Comparison of ENCODE assay signal across 8 cellular contexts in the genomic region with DNA sequence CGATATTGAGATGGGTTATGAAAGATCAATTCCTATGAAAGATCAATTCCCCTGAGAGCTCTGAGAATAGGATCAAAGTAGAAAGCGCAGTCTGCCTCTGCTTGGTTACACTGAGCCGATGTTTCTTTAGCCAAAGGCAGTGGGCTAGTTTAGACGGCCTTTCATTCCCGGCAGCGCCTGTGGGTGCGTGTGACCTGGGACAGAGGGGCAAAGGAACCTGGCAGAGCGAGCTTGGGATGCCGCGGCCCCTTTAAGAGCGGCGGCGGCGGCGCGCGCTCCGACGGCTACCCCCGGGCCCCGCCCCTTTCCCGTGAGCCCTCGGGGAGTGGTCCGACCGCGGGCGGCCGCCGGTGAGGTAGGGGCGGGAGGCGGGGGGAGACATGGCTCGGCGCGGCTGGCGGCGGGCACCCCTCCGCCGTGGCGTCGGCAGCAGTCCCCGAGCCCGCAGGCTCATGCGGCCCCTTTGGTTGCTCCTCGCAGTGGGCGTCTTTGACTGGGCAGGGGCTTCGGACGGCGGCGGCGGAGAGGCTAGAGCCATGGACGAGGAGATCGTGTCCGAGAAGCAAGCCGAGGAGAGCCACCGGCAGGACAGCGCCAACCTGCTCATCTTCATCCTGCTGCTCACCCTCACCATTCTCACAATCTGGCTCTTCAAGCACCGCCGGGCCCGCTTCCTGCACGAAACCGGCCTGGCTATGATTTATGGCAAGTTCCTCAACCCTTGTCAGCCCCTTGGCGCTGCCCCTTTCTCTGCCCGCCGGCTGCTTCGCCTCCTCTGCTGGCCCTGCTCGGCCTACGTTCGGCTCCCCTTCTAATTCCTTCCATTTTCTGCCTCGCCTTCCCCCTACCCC. TPM values are rescaled to one million over a fixed set of nuclear protein-coding genes. Genes with fewer than 3 reads are reported as not detected.
DNase-seq lines count a peak whose midpoint lies in the region; ATAC-seq, FAIRE-seq and TF ChIP-seq lines count a peak whose summit lies in the region.

A gene (plus strand): TSS at position 313 of the 851 bp plus-strand sequence. CDS start 224 bp downstream, at position 537.

- TF ChIP-seq CTCF in IMR-90 (conservative IDR thresholded peaks at IDR 0.05; ENCODE audit: low read depth, low read length), result no peak
- no peak for TF ChIP-seq CTCF in foreskin fibroblast (IDR thresholded peaks at IDR 0.05; ENCODE audit: low read depth, low read length)
- no peak for TF ChIP-seq CTCF in neural cell (IDR thresholded peaks at IDR 0.05; ENCODE audit: poor library complexity, severe bottlenecking)

- H3K4me1 ChIP-seq in IMR-90 (ENCODE audit: control insufficient read depth, insufficient read depth, low read length) (peaks cover 2% of the 10 kb centered on the region; the same call in 1 of the 2 replicates), stomach smooth muscle (ENCODE audit: control insufficient read depth, insufficient read depth, low read length) (peaks cover 2% of the 10 kb centered on the region)

- FAIRE-seq in RCC 7860 (lab: Jason Lieb, UNC), result no peak

- BruUV-seq in IMR-90 (replicated peaks; lab: Mats Ljungman, UMichigan), result no TSS peak

- peak within 1 kb of the TSS; percentile 73 for H3K14ac ChIP-seq in IMR-90 (replicated peaks; ENCODE audit: low read depth, low read length)

- peak within 1 kb of the TSS; percentile 90 for H2AFZ ChIP-seq in IMR-90 (replicated peaks; ENCODE audit: low read length, poor library complexity)
- H2AFZ ChIP-seq in neural cell (ENCODE audit: low read depth, low read length), result peak within 1 kb of the TSS; percentile 76

- H2AK5ac ChIP-seq in IMR-90 (ENCODE audit: low read depth, low read length), result no peak within 1 kb of the TSS

- POLR2A ChIA-PET in IMR-90 (lab: Charles Lee; ENCODE audit: unreplicated experiment), result interaction anchor here (0.7 kb wide), 1 partner anchor 22 kb away, joined by 3 read pairs; no protein-coding TSS in a partner anchor

- H3K4ac ChIP-seq in IMR-90 (ENCODE audit: low read depth, low read length), result peak within 1 kb of the TSS; percentile 29

- H3K27me3 ChIP-seq in IMR-90 (ENCODE audit: control insufficient read depth, insufficient read depth, low read length) (no peaks in the 10 kb centered on the region), neural cell (ENCODE audit: insufficient read depth, low read depth, low read length) (no peaks in the 10 kb centered on the region), stomach smooth muscle (ENCODE audit: control insufficient read depth in 1 of 2, insufficient read depth in 2 of 2, low read length in 2 of 2) (peaks cover 0 to 6% of the 10 kb centered on the region in 2 donors)

- H3K23ac ChIP-seq in IMR-90 (ENCODE audit: low read depth, low read length), result peak within 1 kb of the TSS; percentile 82

- peak within 1 kb of the TSS; percentile 44 for H2BK120ac ChIP-seq in IMR-90 (ENCODE audit: low read depth, low read length)

- peak within 1 kb of the TSS; percentile 79 for H4K91ac ChIP-seq in IMR-90 (ENCODE audit: insufficient read depth, low read depth, low read length)

- DNase-seq in DMS153 treated with DMSO at 0.1 percent for 48 hours (lab: John Stamatoyannopoulos, UW; ENCODE audit: unreplicated experiment) (peak; percentile 50), IMR-90 (peak; percentile 17), RCC 7860 (ENCODE audit: low spot score) (peak; percentile 12), foreskin fibroblast (peak; percentile 44 to 81)
- peak; percentile 60 for DNase-seq in activated effector memory CD4-positive, alpha-beta T cell treated with Interleukin-2 at 50 U/mL for 16 hours

- CTCF ChIA-PET in IMR-90 (lab: Yijun Ruan, JAX), result interaction anchor here (1.4 kb wide), 1 partner anchor 43 kb away, joined by 5 read pairs; no protein-coding TSS in a partner anchor

- H3F3A ChIP-seq in neural cell (ENCODE audit: insufficient read depth, low read length, poor library complexity, severe bottlenecking), result no peaks in the 10 kb centered on the region

- H4K20me1 ChIP-seq in IMR-90 (ENCODE audit: insufficient read depth, low read length), result no peaks in the 10 kb centered on the region
- no peaks in the 10 kb centered on the region for H4K20me1 ChIP-seq in neural cell (ENCODE audit: insufficient read depth)

- 40% methylated on average over 9 of the region's 69 CpGs; no CpG with 5 or more reads in 1 of the 2 experiments for WGBS in IMR-90 (ENCODE audit: extremely low coverage in 2 of 2, insufficient read length in 1 of 2), 2 experiments

- H3K27ac ChIP-seq in IMR-90 (ENCODE audit: insufficient read depth, low read length), result peak within 1 kb of the TSS; percentile 81
- peak within 1 kb of the TSS; percentile 77 for H3K27ac ChIP-seq in neural cell (ENCODE audit: low read length)
- H3K27ac ChIP-seq in stomach smooth muscle (ENCODE audit: low read length), result peak within 1 kb of the TSS; percentile 41

- H3K4me2 ChIP-seq in IMR-90 (ENCODE audit: low read depth, low read length) (peak within 1 kb of the TSS; percentile 95), neural cell (ENCODE audit: low read length) (peak within 1 kb of the TSS; percentile 39)

- intact Hi-C loops in IMR-90 (cut with micrococcal nuclease), result no loop called here

- in situ Hi-C loops in IMR-90 (cut with MboI; ENCODE audit: low sequenced_read_pairs), result loop anchor here (25.0 kb wide), 1 partner anchor 502 kb away; a partner anchor contains a TSS

- dilution Hi-C loops in IMR-90 (cut with HindIII; ENCODE audit: low sequenced_read_pairs, unreplicated experiment), result no loop called here

- H3K79me2 ChIP-seq in neural cell (replicated peaks; ENCODE audit: insufficient read depth, low read length), result peaks cover 21% of the 10 kb centered on the region

- H2BK15ac ChIP-seq in IMR-90 (ENCODE audit: low read depth, low read length), result peak within 1 kb of the TSS; percentile 65; the same call in 1 of the 3 replicates

- ATAC-seq in GM21447 (IDR thresholded peaks at IDR 0.05; ENCODE audit: unreplicated experiment) (peak; percentile 85), IMR-90 (ENCODE audit: low read depth) (peak; percentile 91)

- no peaks in the 10 kb centered on the region for H3K36me3 ChIP-seq in IMR-90 (ENCODE audit: control insufficient read depth, insufficient read depth, low read length)
- H3K36me3 ChIP-seq in neural cell (ENCODE audit: insufficient read depth, low read length), result no peaks in the 10 kb centered on the region
- no peaks in the 10 kb centered on the region for H3K36me3 ChIP-seq in stomach smooth muscle (ENCODE audit: control insufficient read depth in 2 of 2, insufficient read depth in 2 of 2, low read length in 2 of 2)

- H2BK5ac ChIP-seq in IMR-90 (ENCODE audit: low read depth, low read length, poor library complexity, severe bottlenecking), result peak within 1 kb of the TSS; percentile 41

- no peak for TF ChIP-seq POLR2A in IMR-90 (IDR thresholded peaks at IDR 0.05; ENCODE audit: low read depth, low read length)

- peak within 1 kb of the TSS; percentile 91 for H4K5ac ChIP-seq in IMR-90 (ENCODE audit: low read depth, low read length)

- no peak for TF ChIP-seq EP300 in neural cell (conservative IDR thresholded peaks at IDR 0.05; ENCODE audit: poor library complexity, severe bottlenecking)

- peak within 1 kb of the TSS; percentile 80 for H4K8ac ChIP-seq in IMR-90 (ENCODE audit: low read depth in 2 of 2, low read length in 2 of 2)

- H3K9me3 ChIP-seq in IMR-90 (ENCODE audit: control insufficient read depth, insufficient read depth, low read length) (no peaks in the 10 kb centered on the region), neural cell (ENCODE audit: low read length) (no peaks in the 10 kb centered on the region), stomach smooth muscle (ENCODE audit: control insufficient read depth in 2 of 2, low read length in 2 of 2) (no peaks in the 10 kb centered on the region)

- TF ChIP-seq RAD21 in IMR-90 (IDR thresholded peaks at IDR 0.05; ENCODE audit: low read length), result no peak
- no peak for TF ChIP-seq RAD21 in neural cell (conservative IDR thresholded peaks at IDR 0.05)

- H3K9me1 ChIP-seq in IMR-90 (ENCODE audit: insufficient read depth, low read length), result no peaks in the 10 kb centered on the region

- H3K9ac ChIP-seq in IMR-90 (ENCODE audit: low read depth, low read length) (peak within 1 kb of the TSS; percentile 93), neural cell (ENCODE audit: low read length) (peak within 1 kb of the TSS; percentile 82), stomach smooth muscle (ENCODE audit: low read length in 2 of 2) (peak within 1 kb of the TSS; percentile 81 to 82)

- peak within 1 kb of the TSS; percentile 54 for H3K56ac ChIP-seq in IMR-90 (ENCODE audit: extremely low read depth, insufficient read depth, low read length)

- H3K4me3 ChIP-seq in IMR-90 (ENCODE audit: insufficient read depth, low read depth, low read length) (peak within 1 kb of the TSS; percentile 87), foreskin fibroblast (ENCODE audit: low read depth in 1 of 2, low read length in 2 of 2) (peak within 1 kb of the TSS; percentile 71 to 82), neural cell (ENCODE audit: low read length) (peak within 1 kb of the TSS; percentile 81), stomach smooth muscle (ENCODE audit: low read length in 2 of 2) (peak within 1 kb of the TSS; percentile 78)

- peak within 1 kb of the TSS; percentile 84; the same call in 1 of the 2 replicates for H2BK20ac ChIP-seq in IMR-90 (ENCODE audit: low read depth, low read length)

- H3K9me2 ChIP-seq in neural cell (ENCODE audit: insufficient read depth, low read length), result no peaks in the 10 kb centered on the region

- H3K18ac ChIP-seq in IMR-90 (ENCODE audit: low read depth, low read length), result peak within 1 kb of the TSS; percentile 90

- peaks cover 0 to 7% of the 10 kb centered on the region in 2 experiments; a peak in 1 of 4 replicates for H3K79me1 ChIP-seq in IMR-90 (ENCODE audit: low read depth in 1 of 2, low read length in 2 of 2)

- no peak within 1 kb of the TSS for H2AK9ac ChIP-seq in IMR-90 (replicated peaks; ENCODE audit: low read depth, low read length, poor library complexity)

TF ChIP-seq in IMR-90, 13 proteins besides CTCF, POLR2A, EP300 and RAD21:
- no peak for TF ChIP-seq NFE2L2 (IDR thresholded peaks at IDR 0.05; ENCODE audit: low read depth, low read length)
- peak; percentile 12; the same call in 1 of the 2 replicates for TF ChIP-seq MAZ (IDR thresholded peaks at IDR 0.05; ENCODE audit: borderline replicate concordance, low read depth, low read length)

TF ChIP-seq in neural cell, 6 proteins besides CTCF, POLR2A, EP300 and RAD21 (continues in another document):
- TF ChIP-seq POLR2AphosphoS5 (IDR thresholded peaks at IDR 0.05) (peak; percentile 57), TAF1 (IDR thresholded peaks at IDR 0.05; ENCODE audit: low read depth) (no peak), SMC3 (conservative IDR thresholded peaks at IDR 0.05; ENCODE audit: poor library complexity) (no peak)

RNA-seq across cellular contexts. Expression of the gene that starts here (rescaled TPM):
- 19.0 and 25.0 TPM in 2 replicates for total RNA-seq in IMR-90 (2012; rRNA removed)
- polyA plus RNA-seq in IMR-90 (2012; rRNA removed) (5.2 and 6.9 TPM in 2 replicates), neural cell (98.5 and 103 TPM in 2 replicates)
- polyA plus RNA-seq in IMR-90 (2012; cell fraction: cytosol; rRNA removed), result 2.6 and 3.3 TPM in 2 replicates
- 2.4 and 7.3 TPM in 2 replicates for polyA plus RNA-seq in IMR-90 (2012; cell fraction: nucleus; rRNA removed; ENCODE audit: low replicate concordance)
- polyA minus RNA-seq in neural cell, result 145 and 161 TPM in 2 replicates

Comparison
In these comparisons a context has a peak if more than half of its experiments do, and no peak if none do; other contexts are left out.
1. Peak in every context shown above with its lines: DNase-seq, ATAC-seq, H3K4me3 ChIP-seq and H3K27ac ChIP-seq.
2. RNA of the gene that starts here (polyA plus RNA-seq): 98.5 to 103 TPM in neural cell; 2.4 to 7.3 TPM in IMR-90; every median in the first group is over 10 times any median in the second.
3. DNase-seq: peak in every context shown above with its lines; median percentile 62 in foreskin fibroblast; 60 in activated effector memory CD4-positive, alpha-beta T cell treated with Interleukin-2 at 50 U/mL for 16 hours; 50 in DMS153 treated with DMSO at 0.1 percent for 48 hours; 17 in IMR-90; 12 in RCC 7860.